Comparison of ENCODE assay signal across 1 cellular context in the genomic region with DNA sequence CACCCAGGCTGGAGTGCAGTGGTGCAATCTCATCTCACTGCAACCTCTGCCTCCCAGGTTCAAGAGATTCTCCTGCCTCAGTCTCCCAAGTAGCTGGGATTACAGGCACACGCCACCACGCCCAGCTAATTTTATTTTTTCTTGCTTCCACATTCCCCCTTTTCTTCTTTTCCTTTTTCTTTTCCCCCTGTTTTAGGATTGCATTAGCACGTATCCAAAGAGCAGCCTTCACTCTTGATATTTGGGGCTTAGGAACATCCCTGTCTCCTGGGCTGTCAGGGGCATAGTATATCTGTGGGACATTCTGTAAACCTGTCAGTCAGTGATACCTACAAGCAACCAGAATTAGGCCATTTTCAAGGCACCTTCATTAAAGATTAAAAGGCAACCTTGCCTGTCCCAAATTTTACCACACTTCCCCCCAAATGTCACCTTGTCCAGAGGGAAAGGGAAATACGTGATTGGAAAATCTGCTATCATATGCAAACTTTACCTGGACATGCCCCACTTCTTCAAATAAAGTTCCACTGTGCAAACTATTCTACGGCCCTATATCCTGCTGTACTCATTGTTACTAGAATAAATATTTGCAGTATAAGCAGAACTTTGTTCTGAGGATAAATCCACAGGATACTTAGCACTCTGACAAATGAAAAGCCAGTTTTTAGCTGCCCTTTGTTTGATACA.
TF ChIP-seq lines count a peak whose summit lies in the region.

No MANE protein-coding gene starts in this region.

TF ChIP-seq in GM23338, 12 proteins besides CTCF, POLR2A, EP300 and RAD21 (continued from another document):
- TF ChIP-seq, protein P1, sequence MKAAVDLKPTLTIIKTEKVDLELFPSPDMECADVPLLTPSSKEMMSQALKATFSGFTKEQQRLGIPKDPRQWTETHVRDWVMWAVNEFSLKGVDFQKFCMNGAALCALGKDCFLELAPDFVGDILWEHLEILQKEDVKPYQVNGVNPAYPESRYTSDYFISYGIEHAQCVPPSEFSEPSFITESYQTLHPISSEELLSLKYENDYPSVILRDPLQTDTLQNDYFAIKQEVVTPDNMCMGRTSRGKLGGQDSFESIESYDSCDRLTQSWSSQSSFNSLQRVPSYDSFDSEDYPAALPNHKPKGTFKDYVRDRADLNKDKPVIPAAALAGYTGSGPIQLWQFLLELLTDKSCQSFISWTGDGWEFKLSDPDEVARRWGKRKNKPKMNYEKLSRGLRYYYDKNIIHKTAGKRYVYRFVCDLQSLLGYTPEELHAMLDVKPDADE (IDR thresholded peaks at IDR 0.05), result no peak
- TF ChIP-seq STAT1 (IDR thresholded peaks at IDR 0.05; ENCODE audit: unreplicated experiment), result no peak
- TF ChIP-seq ZNF114 (CRISPR knock-in tag; IDR thresholded peaks at IDR 0.05), result no peak
- TF ChIP-seq, protein P2, sequence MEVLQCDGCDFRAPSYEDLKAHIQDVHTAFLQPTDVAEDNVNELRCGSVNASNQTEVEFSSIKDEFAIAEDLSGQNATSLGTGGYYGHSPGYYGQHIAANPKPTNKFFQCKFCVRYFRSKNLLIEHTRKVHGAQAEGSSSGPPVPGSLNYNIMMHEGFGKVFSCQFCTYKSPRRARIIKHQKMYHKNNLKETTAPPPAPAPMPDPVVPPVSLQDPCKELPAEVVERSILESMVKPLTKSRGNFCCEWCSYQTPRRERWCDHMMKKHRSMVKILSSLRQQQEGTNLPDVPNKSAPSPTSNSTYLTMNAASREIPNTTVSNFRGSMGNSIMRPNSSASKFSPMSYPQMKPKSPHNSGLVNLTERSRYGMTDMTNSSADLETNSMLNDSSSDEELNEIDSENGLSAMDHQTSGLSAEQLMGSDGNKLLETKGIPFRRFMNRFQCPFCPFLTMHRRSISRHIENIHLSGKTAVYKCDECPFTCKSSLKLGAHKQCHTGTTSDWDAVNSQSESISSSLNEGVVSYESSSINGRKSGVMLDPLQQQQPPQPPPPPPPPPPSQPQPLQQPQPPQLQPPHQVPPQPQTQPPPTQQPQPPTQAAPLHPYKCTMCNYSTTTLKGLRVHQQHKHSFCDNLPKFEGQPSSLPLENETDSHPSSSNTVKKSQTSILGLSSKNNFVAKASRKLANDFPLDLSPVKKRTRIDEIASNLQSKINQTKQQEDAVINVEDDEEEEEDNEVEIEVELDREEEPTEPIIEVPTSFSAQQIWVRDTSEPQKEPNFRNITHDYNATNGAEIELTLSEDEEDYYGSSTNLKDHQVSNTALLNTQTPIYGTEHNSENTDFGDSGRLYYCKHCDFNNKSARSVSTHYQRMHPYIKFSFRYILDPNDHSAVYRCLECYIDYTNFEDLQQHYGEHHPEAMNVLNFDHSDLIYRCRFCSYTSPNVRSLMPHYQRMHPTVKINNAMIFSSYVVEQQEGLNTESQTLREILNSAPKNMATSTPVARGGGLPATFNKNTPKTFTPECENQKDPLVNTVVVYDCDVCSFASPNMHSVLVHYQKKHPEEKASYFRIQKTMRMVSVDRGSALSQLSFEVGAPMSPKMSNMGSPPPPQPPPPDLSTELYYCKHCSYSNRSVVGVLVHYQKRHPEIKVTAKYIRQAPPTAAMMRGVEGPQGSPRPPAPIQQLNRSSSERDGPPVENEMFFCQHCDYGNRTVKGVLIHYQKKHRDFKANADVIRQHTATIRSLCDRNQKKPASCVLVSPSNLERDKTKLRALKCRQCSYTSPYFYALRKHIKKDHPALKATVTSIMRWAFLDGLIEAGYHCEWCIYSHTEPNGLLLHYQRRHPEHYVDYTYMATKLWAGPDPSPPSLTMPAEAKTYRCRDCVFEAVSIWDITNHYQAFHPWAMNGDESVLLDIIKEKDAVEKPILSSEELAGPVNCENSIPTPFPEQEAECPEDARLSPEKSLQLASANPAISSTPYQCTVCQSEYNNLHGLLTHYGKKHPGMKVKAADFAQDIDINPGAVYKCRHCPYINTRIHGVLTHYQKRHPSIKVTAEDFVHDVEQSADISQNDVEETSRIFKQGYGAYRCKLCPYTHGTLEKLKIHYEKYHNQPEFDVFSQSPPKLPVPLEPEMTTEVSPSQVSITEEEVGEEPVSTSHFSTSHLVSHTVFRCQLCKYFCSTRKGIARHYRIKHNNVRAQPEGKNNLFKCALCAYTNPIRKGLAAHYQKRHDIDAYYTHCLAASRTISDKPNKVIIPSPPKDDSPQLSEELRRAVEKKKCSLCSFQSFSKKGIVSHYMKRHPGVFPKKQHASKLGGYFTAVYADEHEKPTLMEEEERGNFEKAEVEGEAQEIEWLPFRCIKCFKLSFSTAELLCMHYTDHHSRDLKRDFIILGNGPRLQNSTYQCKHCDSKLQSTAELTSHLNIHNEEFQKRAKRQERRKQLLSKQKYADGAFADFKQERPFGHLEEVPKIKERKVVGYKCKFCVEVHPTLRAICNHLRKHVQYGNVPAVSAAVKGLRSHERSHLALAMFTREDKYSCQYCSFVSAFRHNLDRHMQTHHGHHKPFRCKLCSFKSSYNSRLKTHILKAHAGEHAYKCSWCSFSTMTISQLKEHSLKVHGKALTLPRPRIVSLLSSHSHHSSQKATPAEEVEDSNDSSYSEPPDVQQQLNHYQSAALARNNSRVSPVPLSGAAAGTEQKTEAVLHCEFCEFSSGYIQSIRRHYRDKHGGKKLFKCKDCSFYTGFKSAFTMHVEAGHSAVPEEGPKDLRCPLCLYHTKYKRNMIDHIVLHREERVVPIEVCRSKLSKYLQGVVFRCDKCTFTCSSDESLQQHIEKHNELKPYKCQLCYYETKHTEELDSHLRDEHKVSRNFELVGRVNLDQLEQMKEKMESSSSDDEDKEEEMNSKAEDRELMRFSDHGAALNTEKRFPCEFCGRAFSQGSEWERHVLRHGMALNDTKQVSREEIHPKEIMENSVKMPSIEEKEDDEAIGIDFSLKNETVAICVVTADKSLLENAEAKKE (CRISPR knock-in tag; IDR thresholded peaks at IDR 0.05), result no peak
TF ChIP-seq in GM23338: peak in this region for 0.
